ENCODE assay signal across 24 cellular contexts in the genomic region with DNA sequence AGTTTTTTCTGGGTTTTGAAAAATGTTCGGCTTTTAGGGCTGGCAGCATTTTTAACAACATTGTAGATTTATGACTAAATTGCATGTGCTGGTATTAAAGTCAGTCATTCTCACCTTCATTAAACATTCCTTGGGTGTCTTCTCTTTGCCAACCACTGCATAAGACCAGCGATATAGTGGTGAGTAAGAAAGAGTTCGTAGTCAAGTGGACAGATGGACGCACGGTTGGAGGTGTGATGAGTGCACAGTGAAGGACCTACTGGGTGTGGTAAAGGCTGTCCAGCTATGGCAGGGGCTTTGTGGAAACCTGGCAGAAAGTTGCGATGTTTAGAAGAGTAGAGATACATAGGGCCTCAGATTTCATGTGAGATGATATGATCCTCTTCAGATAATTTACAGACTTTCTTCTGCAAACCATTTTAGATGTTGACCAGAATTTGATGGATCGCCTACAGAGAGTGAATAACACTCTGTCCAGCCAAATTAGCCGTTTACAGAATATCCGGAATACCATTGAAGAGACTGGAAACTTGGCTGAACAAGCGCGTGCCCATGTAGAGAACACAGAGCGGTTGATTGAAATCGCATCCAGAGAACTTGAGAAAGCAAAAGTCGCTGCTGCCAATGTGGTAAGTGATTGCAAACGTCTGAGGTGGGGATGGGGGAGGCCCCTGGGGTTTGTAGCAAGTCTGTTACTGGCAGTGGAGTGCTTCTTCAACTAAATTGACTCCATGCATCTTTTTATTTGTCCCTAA. TPM values are rescaled to one million over a fixed set of nuclear protein-coding genes. Genes with fewer than 3 reads are reported as not detected.
DNase-seq lines count a peak whose midpoint lies in the region; ATAC-seq, FAIRE-seq and TF ChIP-seq lines count a peak whose summit lies in the region.
"Had no signal": no experiment of that assay in that cellular context is flagged by ENCODE, and none has a peak within 500 bp of the region (broad histone marks: within the 10 kb centered on the region; RNA-seq: fewer than 3 reads in every experiment).

No MANE protein-coding gene starts in this region.

- H3K4me1 ChIP-seq in HepG2 (ENCODE audit: insufficient read depth, low read length) (no peaks in the 10 kb centered on the region), right lobe of liver (no peaks in the 10 kb centered on the region), esophagus muscularis mucosa (peaks cover 0 to 42% (median 26%) of the 10 kb centered on the region in 4 donors)
- H3K4me1 ChIP-seq: upper lobe of right lung had no signal

- H3K27ac ChIP-seq in HepG2 (ENCODE audit: extremely low read length, insufficient read depth, low read length) (no peak overlapping the region), right lobe of liver (no peak overlapping the region), esophagus muscularis mucosa (replicated peaks in 1 of 4) (peak overlapping the region; percentile 16 to 53 (median 41)), substantia nigra (ENCODE audit: low read depth, low read length, poor library complexity, severe bottlenecking) (no peak overlapping the region)
- H3K27ac ChIP-seq: C4-2B, upper lobe of right lung had no signal

- H3K79me2 ChIP-seq in HepG2 (ENCODE audit: insufficient read depth, low read length), result no peaks in the 10 kb centered on the region

- TF ChIP-seq RAD21 in HepG2 (CRISPR knock-in tag; IDR thresholded peaks at IDR 0.05), result no peak

- POLR2A ChIA-PET in HepG2 (lab: Yijun Ruan, JAX), result no interaction called here

- intact Hi-C loops in HepG2 (cut with micrococcal nuclease; ENCODE audit: unreplicated experiment) (no loop called here), right lobe of liver (cut with DNase I) (no loop called here), esophagus muscularis mucosa (cut with DNase I) (no loop called here)

- CTCF ChIA-PET in HepG2 (lab: Yijun Ruan, JAX; ENCODE audit: low intra/inter-chr PET ratio, low total read pairs), result no interaction called here

- in situ Hi-C loops in HepG2 (cut with HindIII; ENCODE audit: extremely low pct_ligation_motif_present, low pct_unique_long_range_greater_than_20kb), result loop anchor here (25.0 kb wide), 1 partner anchor 268 kb away; no protein-coding TSS in a partner anchor

- H3K27me3 ChIP-seq in HepG2 (ENCODE audit: control insufficient read depth in 1 of 2, insufficient read depth in 2 of 2, low read length in 2 of 2) (no peaks in the 10 kb centered on the region), right lobe of liver (no peaks in the 10 kb centered on the region), esophagus muscularis mucosa (no peaks in the 10 kb centered on the region)
- H3K27me3 ChIP-seq: MG63, upper lobe of right lung had no signal

- no peak overlapping the region for H3K4me3 ChIP-seq in HepG2 (replicated peaks in 1 of 3; ENCODE audit: insufficient read depth in 1 of 3, low read depth in 2 of 3, low read length in 3 of 3)
- no peak overlapping the region for H3K4me3 ChIP-seq in right lobe of liver
- H3K4me3 ChIP-seq in esophagus muscularis mucosa, result no peak overlapping the region
- H3K4me3 ChIP-seq: K562, MG63, upper lobe of right lung had no signal

- FAIRE-seq in HepG2 (lab: Jason Lieb, UNC), result no peak
- FAIRE-seq: GM12891, K562 had no signal

- DNase-seq in HepG2 (ENCODE audit: low spot score), result no peak
- DNase-seq in right lobe of liver, result no peak
- DNase-seq in esophagus muscularis mucosa (ENCODE audit: extremely low spot score), result no peak
- no peak for DNase-seq in omental fat pad (ENCODE audit: low spot score)
- no peak for DNase-seq in activated CD8-positive, alpha-beta memory T cell treated with anti-CD3 and anti-CD28 coated beads for 24 hours
- no peak for DNase-seq in substantia nigra (lab: John Stamatoyannopoulos, UW)
- no peak for DNase-seq in stimulated activated CD4-positive, alpha-beta T cell treated with anti-CD3 and anti-CD28 coated beads, Interleukin-1b, Interleukin-23, amount 100 ng/mL, for 48 hours
- DNase-seq: activated CD4-positive, alpha-beta T cell treated with anti-CD3 and anti-CD28 coated beads, Interleukin-2, amount 50 U/mL, for 48 hours; activated CD4-positive, CD25-positive, alpha-beta regulatory T cell; activated effector memory CD4-positive, alpha-beta T cell treated with anti-CD3 and anti-CD28 coated beads, Interleukin-2, amount 50 U/mL, for 16 hours; activated naive CD8-positive, alpha-beta T cell treated with anti-CD3 and anti-CD28 coated beads, Interleukin-2, amount 50 U/mL, for 24 hours; Calu3; GOT3; MG63; naive thymus-derived CD8-positive, alpha-beta T cell; NCI-H2081 treated with DMSO at 0.1 percent for 48 hours; PC-3; SHP77; SW 1271; upper lobe of right lung had no signal

- H2AFZ ChIP-seq in HepG2 (ENCODE audit: low read length), result no peak overlapping the region

- no peak for TF ChIP-seq EP300 in HepG2 (IDR thresholded peaks at IDR 0.05; ENCODE audit: low read depth in 2 of 2, low read length in 2 of 2)
- TF ChIP-seq EP300 in HepG2 (CRISPR knock-in tag; IDR thresholded peaks at IDR 0.05; ENCODE audit: borderline replicate concordance), result no peak
- TF ChIP-seq EP300 in esophagus muscularis mucosa (IDR thresholded peaks at IDR 0.05), result no peak

- ATAC-seq in HepG2, result no peak
- ATAC-seq in right lobe of liver, result no peak
- peak; percentile 46 for ATAC-seq in omental fat pad (ENCODE audit: low FRiP score)
- ATAC-seq in HG02885 (IDR thresholded peaks at IDR 0.05; ENCODE audit: poor library complexity, unreplicated experiment), result no peak
- ATAC-seq: activated naive CD8-positive, alpha-beta T cell treated with anti-CD3 and anti-CD28 coated beads, Interleukin-2, amount 50 U/mL, for 24 hours; K562; naive thymus-derived CD8-positive, alpha-beta T cell; PC-3; upper lobe of right lung had no signal

- TF ChIP-seq CTCF in HepG2 (CRISPR knock-in tag; IDR thresholded peaks at IDR 0.05), result no peak
- no peak for TF ChIP-seq CTCF in right lobe of liver (IDR thresholded peaks at IDR 0.05)
- TF ChIP-seq CTCF in esophagus muscularis mucosa (IDR thresholded peaks at IDR 0.05), result no peak
- no peak for TF ChIP-seq CTCF in omental fat pad (IDR thresholded peaks at IDR 0.05)

- TF ChIP-seq POLR2A in HepG2 (IDR thresholded peaks at IDR 0.05; ENCODE audit: insufficient read depth in 1 of 2, low read depth in 2 of 2, low read length in 2 of 2) (no peak), right lobe of liver (IDR thresholded peaks at IDR 0.05) (no peak), esophagus muscularis mucosa (IDR thresholded peaks at IDR 0.05; ENCODE audit: low read depth) (no peak)

- H3K9me3 ChIP-seq in HepG2 (ENCODE audit: low read length) (no peaks in the 10 kb centered on the region), right lobe of liver (no peaks in the 10 kb centered on the region), esophagus muscularis mucosa (no peaks in the 10 kb centered on the region)
- H3K9me3 ChIP-seq: MG63, upper lobe of right lung had no signal

- no peak overlapping the region for H3K9ac ChIP-seq in HepG2 (ENCODE audit: insufficient read depth, low read depth, low read length)

- 93% methylated on average over 15 of the region's 15 CpGs for WGBS in HepG2 (ENCODE audit: low lambda C conversion rate)
- WGBS in right lobe of liver (ENCODE audit: insufficient coverage, low coverage, low lambda C conversion rate, missing lambda C conversion rate), result 93% methylated on average over 15 of the region's 15 CpGs
- 87% methylated on average over 15 of the region's 15 CpGs for WGBS in esophagus muscularis mucosa

- peaks cover 29 to 69% of the 10 kb centered on the region in 2 experiments; a peak in 4 of 5 replicates for H3K36me3 ChIP-seq in HepG2 (replicated peaks in 1 of 2; ENCODE audit: control insufficient read depth in 1 of 2, insufficient read depth in 2 of 2, low read length in 2 of 2)
- H3K36me3 ChIP-seq in right lobe of liver, result peaks cover 0 to 60% (median 27%) of the 10 kb centered on the region in 4 donors
- H3K36me3 ChIP-seq in esophagus muscularis mucosa, result peaks cover 70 to 100% (median 93%) of the 10 kb centered on the region in 4 donors

- H3K4me2 ChIP-seq in HepG2 (ENCODE audit: low read depth, low read length), result no peak overlapping the region

- H4K20me1 ChIP-seq in HepG2 (ENCODE audit: insufficient read depth, low read length), result no peaks in the 10 kb centered on the region

- no TSS peak for BruUV-seq in HepG2 (replicated peaks; lab: Mats Ljungman, UMichigan)

RNA-seq across cellular contexts. Expression of a gene that starts 56.0 kb away (rescaled TPM):
- total RNA-seq in HepG2 (2016; rRNA removed; fragmentation: Illumina TruSeq; extraction: Trizol) (not detected in 2 replicates), right lobe of liver (1 to 10 TPM in 2 of 6 experiments, under 1 TPM in 4; 0.17 to 1.5 (median 0.49) TPM), esophagus muscularis mucosa (10 to 100 TPM; 11.2 to 32.6 (median 14.9) TPM), omental fat pad (10 to 100 TPM in 2 of 4 donors, 1 to 10 TPM in 2; 2.6 to 23.3 (median 7.3) TPM)
- not detected in 2 replicates for total RNA-seq in HepG2 (2016; cell fraction: cytosol; rRNA removed; fragmentation: Illumina TruSeq; extraction: Trizol; ENCODE audit: low read depth)
- not detected in 2 replicates for total RNA-seq in HepG2 (2016; cell fraction: insoluble cytoplasmic fraction; rRNA removed; fragmentation: Illumina TruSeq; extraction: Trizol)
- not detected in 2 replicates for total RNA-seq in HepG2 (2016; cell fraction: membrane; rRNA removed; fragmentation: Illumina TruSeq; extraction: Trizol)
- not detected in 2 replicates for total RNA-seq in HepG2 (2016; cell fraction: nucleus; rRNA removed; fragmentation: Illumina TruSeq; extraction: Trizol)
- polyA plus RNA-seq in HepG2 (2011; rRNA removed), result 0.01 and 0.03 TPM in 2 replicates
- 0.01 TPM in 1 of 2 replicates, not detected in the other for polyA plus RNA-seq in HepG2 (2011; cell fraction: cytosol; rRNA removed)
- polyA plus RNA-seq in HepG2 (2011; cell fraction: nucleus; rRNA removed), result 0.05 TPM in 1 of 2 replicates, not detected in the other
- not detected in 2 replicates for polyA plus RNA-seq in HepG2 (2012)
- not detected in 2 replicates for polyA plus RNA-seq in HepG2 (2016; cell fraction: cytosol; fragmentation: Illumina TruSeq; extraction: Trizol; ENCODE audit: low read depth)
- not detected in 2 replicates for polyA plus RNA-seq in HepG2 (2016; cell fraction: insoluble cytoplasmic fraction; fragmentation: Illumina TruSeq; extraction: Trizol; ENCODE audit: low read depth)
- polyA plus RNA-seq in HepG2 (2016; cell fraction: membrane; fragmentation: Illumina TruSeq; extraction: Trizol; ENCODE audit: low read depth), result not detected in 2 replicates
- not detected in 2 replicates for polyA plus RNA-seq in HepG2 (2016; cell fraction: nucleus; fragmentation: Illumina TruSeq; extraction: Trizol; ENCODE audit: insufficient read depth, low read depth)
- 0.04 and 1.2 TPM in 2 replicates for polyA minus RNA-seq in HepG2 (2011; rRNA and poly(A)+ RNA removed; ENCODE audit: low replicate concordance)
- polyA minus RNA-seq in HepG2 (2011; cell fraction: cytosol; rRNA and poly(A)+ RNA removed), result not detected in 2 replicates
- polyA minus RNA-seq in HepG2 (2011; cell fraction: nucleus; rRNA and poly(A)+ RNA removed), result 0.13 TPM in 1 of 2 replicates, not detected in the other
- total RNA-seq: naive thymus-derived CD8-positive, alpha-beta T cell had no signal
- polyA plus RNA-seq: naive thymus-derived CD8-positive, alpha-beta T cell had no signal

Comparison
In these comparisons a context has a peak if more than half of its experiments do, and no peak if none do; other contexts are left out.
1. H3K27ac ChIP-seq: peak in esophagus muscularis mucosa (4 of 4); none in HepG2 (single experiment), right lobe of liver (0 of 3) and substantia nigra (single experiment).